Comparison of ENCODE assay signal across 1 cellular context in the genomic region with DNA sequence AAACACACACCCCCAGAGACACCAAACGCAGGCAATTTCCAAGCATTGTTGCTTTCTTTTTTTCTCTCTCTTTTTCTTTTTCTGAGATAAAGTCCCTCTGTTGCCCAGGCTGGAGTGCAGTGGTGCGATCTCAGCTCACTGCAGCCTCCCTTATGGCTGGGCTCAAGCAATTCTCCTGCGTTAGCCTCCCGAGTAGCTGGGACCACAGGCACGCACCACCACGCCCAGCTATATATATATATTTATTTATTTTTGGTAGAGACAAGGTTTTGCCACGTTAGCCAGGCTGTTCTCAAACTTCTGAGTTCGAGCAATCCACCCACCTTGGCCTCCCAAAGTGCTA.
TF ChIP-seq lines count a peak whose summit lies in the region.

No MANE protein-coding gene starts in this region.

TF ChIP-seq in WTC11, 78 proteins besides CTCF, POLR2A, EP300 and RAD21 (continued from another document):
- TF ChIP-seq, protein P1, sequence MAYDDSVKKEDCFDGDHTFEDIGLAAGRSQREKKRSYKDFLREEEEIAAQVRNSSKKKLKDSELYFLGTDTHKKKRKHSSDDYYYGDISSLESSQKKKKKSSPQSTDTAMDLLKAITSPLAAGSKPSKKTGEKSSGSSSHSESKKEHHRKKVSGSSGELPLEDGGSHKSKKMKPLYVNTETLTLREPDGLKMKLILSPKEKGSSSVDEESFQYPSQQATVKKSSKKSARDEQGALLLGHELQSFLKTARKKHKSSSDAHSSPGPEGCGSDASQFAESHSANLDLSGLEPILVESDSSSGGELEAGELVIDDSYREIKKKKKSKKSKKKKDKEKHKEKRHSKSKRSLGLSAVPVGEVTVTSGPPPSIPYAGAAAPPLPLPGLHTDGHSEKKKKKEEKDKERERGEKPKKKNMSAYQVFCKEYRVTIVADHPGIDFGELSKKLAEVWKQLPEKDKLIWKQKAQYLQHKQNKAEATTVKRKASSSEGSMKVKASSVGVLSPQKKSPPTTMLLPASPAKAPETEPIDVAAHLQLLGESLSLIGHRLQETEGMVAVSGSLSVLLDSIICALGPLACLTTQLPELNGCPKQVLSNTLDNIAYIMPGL (CRISPR knock-in tag; IDR thresholded peaks at IDR 0.05) = no peak
- TF ChIP-seq, protein P2, sequence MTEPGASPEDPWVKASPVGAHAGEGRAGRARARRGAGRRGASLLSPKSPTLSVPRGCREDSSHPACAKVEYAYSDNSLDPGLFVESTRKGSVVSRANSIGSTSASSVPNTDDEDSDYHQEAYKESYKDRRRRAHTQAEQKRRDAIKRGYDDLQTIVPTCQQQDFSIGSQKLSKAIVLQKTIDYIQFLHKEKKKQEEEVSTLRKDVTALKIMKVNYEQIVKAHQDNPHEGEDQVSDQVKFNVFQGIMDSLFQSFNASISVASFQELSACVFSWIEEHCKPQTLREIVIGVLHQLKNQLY (CRISPR knock-in tag; IDR thresholded peaks at IDR 0.05) = no peak
- no peak for TF ChIP-seq NFATC4 (CRISPR knock-in tag; IDR thresholded peaks at IDR 0.05)
- TF ChIP-seq RELA (CRISPR knock-in tag; IDR thresholded peaks at IDR 0.05; ENCODE audit: borderline replicate concordance) = no peak
- TF ChIP-seq, protein P3, sequence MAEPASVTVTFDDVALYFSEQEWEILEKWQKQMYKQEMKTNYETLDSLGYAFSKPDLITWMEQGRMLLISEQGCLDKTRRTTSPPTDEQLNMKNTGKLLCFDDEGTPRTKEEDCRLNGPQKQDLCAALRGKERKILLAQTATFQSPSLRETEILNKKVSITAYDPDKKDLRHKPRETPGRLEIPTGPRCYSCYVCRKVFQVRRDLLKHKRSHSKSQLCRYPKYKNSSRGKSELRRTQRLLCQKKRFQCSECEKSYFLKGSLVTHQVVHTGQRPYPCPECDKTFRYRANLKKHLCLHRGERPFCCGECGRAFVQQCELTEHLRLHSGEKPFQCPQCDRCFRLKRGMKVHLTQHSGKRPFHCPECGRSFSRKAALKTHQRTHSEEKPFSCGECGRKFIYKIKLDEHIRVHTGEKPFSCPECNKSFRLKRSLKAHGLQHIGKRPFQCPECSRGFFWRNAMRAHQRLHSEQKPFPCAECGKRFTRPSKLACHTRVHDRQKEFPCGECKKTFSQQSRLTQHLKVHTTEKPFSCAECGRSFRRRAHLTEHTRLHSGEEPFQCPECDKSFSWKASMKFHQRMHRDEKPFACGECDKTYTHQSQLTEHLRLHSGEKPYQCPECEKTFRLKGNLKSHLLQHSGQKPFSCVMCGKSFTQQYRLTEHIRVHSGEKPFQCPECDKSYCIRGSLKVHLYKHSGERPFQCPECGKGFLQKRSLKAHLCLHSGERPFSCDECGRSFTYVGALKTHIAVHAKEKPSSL (CRISPR knock-in tag; conservative IDR thresholded peaks at IDR 0.05) = no peak
- no peak for TF ChIP-seq CREB1 (CRISPR knock-in tag; IDR thresholded peaks at IDR 0.05)
- no peak for TF ChIP-seq ZBTB21 (CRISPR knock-in tag; IDR thresholded peaks at IDR 0.05; ENCODE audit: borderline replicate concordance)
- TF ChIP-seq, protein P4, sequence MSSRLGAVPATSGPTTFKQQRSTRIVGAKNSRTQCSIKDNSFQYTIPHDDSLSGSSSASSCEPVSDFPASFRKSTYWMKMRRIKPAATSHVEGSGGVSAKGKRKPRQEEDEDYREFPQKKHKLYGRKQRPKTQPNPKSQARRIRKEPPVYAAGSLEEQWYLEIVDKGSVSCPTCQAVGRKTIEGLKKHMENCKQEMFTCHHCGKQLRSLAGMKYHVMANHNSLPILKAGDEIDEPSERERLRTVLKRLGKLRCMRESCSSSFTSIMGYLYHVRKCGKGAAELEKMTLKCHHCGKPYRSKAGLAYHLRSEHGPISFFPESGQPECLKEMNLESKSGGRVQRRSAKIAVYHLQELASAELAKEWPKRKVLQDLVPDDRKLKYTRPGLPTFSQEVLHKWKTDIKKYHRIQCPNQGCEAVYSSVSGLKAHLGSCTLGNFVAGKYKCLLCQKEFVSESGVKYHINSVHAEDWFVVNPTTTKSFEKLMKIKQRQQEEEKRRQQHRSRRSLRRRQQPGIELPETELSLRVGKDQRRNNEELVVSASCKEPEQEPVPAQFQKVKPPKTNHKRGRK (CRISPR knock-in tag; IDR thresholded peaks at IDR 0.05; ENCODE audit: borderline replicate concordance) = no peak
- no peak for TF ChIP-seq MXD4 (CRISPR knock-in tag; IDR thresholded peaks at IDR 0.05; ENCODE audit: borderline replicate concordance)
- no peak for TF ChIP-seq ETV6 (CRISPR knock-in tag; IDR thresholded peaks at IDR 0.05)
- no peak for TF ChIP-seq ELF4 (CRISPR knock-in tag; IDR thresholded peaks at IDR 0.05; ENCODE audit: low read depth)
- TF ChIP-seq ZNF121 (CRISPR knock-in tag; IDR thresholded peaks at IDR 0.05) = no peak
TF ChIP-seq in WTC11: peak in this region for 0.
